28 cellular contexts compared by ENCODE assay signal in the genomic region with DNA sequence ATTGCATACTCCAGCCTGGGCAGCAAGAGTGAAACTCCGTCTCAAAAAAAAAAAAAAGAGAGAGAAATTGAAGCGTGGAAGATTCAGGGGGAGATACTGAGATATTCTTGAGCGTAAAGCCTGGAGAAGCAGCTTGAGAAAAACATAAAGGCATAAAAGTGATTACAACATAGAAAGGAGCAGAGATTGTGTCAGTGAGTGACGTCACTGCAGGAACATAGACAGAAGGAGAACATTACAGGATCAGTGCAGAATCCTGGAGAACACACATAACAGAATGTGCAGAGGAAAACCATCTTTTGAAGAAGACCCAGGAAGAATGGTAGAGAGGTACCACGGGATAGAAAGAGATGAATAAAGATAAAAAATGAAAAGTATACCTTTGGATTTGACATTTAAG.
"Had no signal": no experiment of that assay in that cellular context is flagged by ENCODE, and none has a peak within 500 bp of the region (broad histone marks: within the 10 kb centered on the region; RNA-seq: fewer than 3 reads in every experiment).

No MANE protein-coding gene starts in this region.

- H3K27ac ChIP-seq: coronary artery, neutrophil, ovary, right lobe of liver, tibial nerve, WERI-Rb-1 had no signal

- H3K4me1 ChIP-seq: right lobe of liver had no signal

- H3K9me3 ChIP-seq: neutrophil, ovary, right lobe of liver, tibial nerve had no signal

- H3K36me3 ChIP-seq: neutrophil, ovary, tibial nerve, WERI-Rb-1 had no signal

- DNase-seq: activated CD4-positive, alpha-beta T cell treated with anti-CD3 and anti-CD28 coated beads for 48 hours; activated CD4-positive, alpha-beta T cell treated with anti-CD3 and anti-CD28 coated beads, Interleukin-2, amount 50 U/mL, for 48 hours; activated CD8-positive, alpha-beta memory T cell treated with anti-CD3 and anti-CD28 coated beads for 24 hours; activated effector memory CD4-positive, alpha-beta T cell treated with anti-CD3 and anti-CD28 coated beads, Interleukin-2, amount 50 U/mL, for 16 hours; activated naive CD4-positive, alpha-beta T cell treated with anti-CD3 and anti-CD28 coated beads, Interleukin-2, amount 10 ng/mL, durations not matched to agents 7 days and 5 days; activated naive CD8-positive, alpha-beta T cell treated with anti-CD3 and anti-CD28 coated beads, Interleukin-2, amount 10 ng/mL, durations not matched to agents 7 days and 5 days; amygdala; dorsolateral prefrontal cortex; effector memory CD4-positive, alpha-beta T cell; left colon; mammary epithelial cell; naive B cell; nephron progenitor cell; ovary; right lobe of liver; small intestine; stimulated activated CD4-positive, alpha-beta T cell treated with anti-CD3 and anti-CD28 coated beads, Interleukin-2, amount 100 ng/mL, for 24 hours; stimulated activated naive B cell treated with anti-CD40 and anti-IgM and Interleukin-4, amounts not matched to agents 10 μg/mL and 1 μg/mL and 100 μg/mL, for 72 hours; SW 1271; T-helper 17 cell; T1000; WERI-Rb-1 had no signal

- H3K27me3 ChIP-seq: dorsolateral prefrontal cortex, neutrophil, ovary, right lobe of liver, tibial nerve had no signal

- H3K4me3 ChIP-seq: coronary artery, dorsolateral prefrontal cortex, ovary, right lobe of liver, tibial nerve had no signal

- FAIRE-seq: bronchial epithelial cell, frontal cortex, keratinocyte, small intestine had no signal
